In genomic region chr2:68088950-68089349, GRCh38 we compare ENCODE assay signal across 32 cellular contexts. TPM values are rescaled to one million over a fixed set of nuclear protein-coding genes. Genes with fewer than 3 reads are reported as not detected.
DNase-seq lines count a peak whose midpoint lies in the region; ATAC-seq, FAIRE-seq and TF ChIP-seq lines count a peak whose summit lies in the region.
"Had no signal": no experiment of that assay in that cellular context is flagged by ENCODE, and none has a peak within 500 bp of the region (broad histone marks: within the 10 kb centered on the region; RNA-seq: fewer than 3 reads in every experiment).

No MANE protein-coding gene starts in this region.

- CTCF ChIA-PET in A549 (lab: Yijun Ruan, JAX) (interaction anchor here (1.3 kb wide), 1 partner anchor 136 kb away, joined by 4 read pairs; no protein-coding TSS in a partner anchor), HEK293 (lab: Yijun Ruan, JAX) (interaction anchor here (0.6 to 0.9 kb wide), 2 partner anchors 33 to 540 kb away, joined by 3 read pairs; no protein-coding TSS in a partner anchor), OCI-LY7 (lab: Charles Lee; ENCODE audit: unreplicated experiment) (no interaction called here)

- H3K79me2 ChIP-seq in OCI-LY7 (ENCODE audit: insufficient read depth, low read depth, low read length): no peaks in the 10 kb centered on the region
- H3K79me2 ChIP-seq: parathyroid adenoma had no signal

- no TSS peak for BruUV-seq in OCI-LY7 (replicated peaks; lab: Mats Ljungman, UMichigan)

- FAIRE-seq in A549 (lab: Jason Lieb, UNC): peak; percentile 59
- FAIRE-seq: A204.1, colon, endothelial cell of umbilical vein, GM12892 had no signal

- intact Hi-C loops in OCI-LY7 (cut with micrococcal nuclease; ENCODE audit: unreplicated experiment): no loop called here

- no peak for DNase-seq in A549 (ENCODE audit: low read depth in 1 of 2, low spot score in 1 of 2)
- DNase-seq in OCI-LY7 (ENCODE audit: low spot score): no peak
- DNase-seq in fibroblast of mammary gland (ENCODE audit: low read depth): peak; percentile 16
- no peak for DNase-seq in stimulated activated CD4-positive, alpha-beta T cell treated with anti-CD3 and anti-CD28 coated beads, Interleukin-1b, Interleukin-23, amount 100 ng/mL, for 48 hours
- no peak for DNase-seq in nucleus accumbens (lab: John Stamatoyannopoulos, UW)
- no peak for DNase-seq in NCI-H128 (lab: John Stamatoyannopoulos, UW; ENCODE audit: unreplicated experiment)
- DNase-seq: activated CD8-positive, alpha-beta T cell treated with anti-CD3 and anti-CD28 coated beads, Interleukin-2, amount 10 ng/mL, durations not matched to agents 7 days and 5 days; activated effector memory CD4-positive, alpha-beta T cell treated with anti-CD3 and anti-CD28 coated beads, Interleukin-2, amount 50 U/mL, for 16 hours; activated naive CD8-positive, alpha-beta T cell treated with anti-CD3 and anti-CD28 coated beads for 36 hours; CD8-positive, alpha-beta memory T cell; DMS 273 treated with DMSO at 0.1 percent for 48 hours; immature natural killer cell; Kasumi-1; NCI-H446; PC-9; T-helper 17 cell had no signal

- H4K20me1 ChIP-seq in OCI-LY7 (ENCODE audit: insufficient read depth, low read length): no peaks in the 10 kb centered on the region

- POLR2A ChIA-PET in A549 (lab: Yijun Ruan, JAX) (no interaction called here), HEK293 (lab: Yijun Ruan, JAX) (no interaction called here), OCI-LY7 (lab: Charles Lee) (interaction anchor here (0.6 to 1.8 kb wide), 6 partner anchors 9 to 27 kb away, joined by 3 to 6 read pairs (median 4); no protein-coding TSS in a partner anchor)

- WGBS in A549 (ENCODE audit: missing lambda C conversion rate): 46% methylated on average over 2 of the region's 2 CpGs

- H3K36me3 ChIP-seq in HEK293 (ENCODE audit: control insufficient read depth in 2 of 2, insufficient read depth in 1 of 2, low read length in 2 of 2): no peaks in the 10 kb centered on the region
- no peaks in the 10 kb centered on the region; the same call in 1 of the 2 replicates for H3K36me3 ChIP-seq in OCI-LY7 (ENCODE audit: insufficient read depth, low read length)
- H3K36me3 ChIP-seq: ascending aorta, cardiac muscle cell, HAP-1, neural progenitor cell, right atrium auricular region, thoracic aorta had no signal

- H3K9me3 ChIP-seq in A549: no peaks in the 10 kb centered on the region
- no peaks in the 10 kb centered on the region for H3K9me3 ChIP-seq in HEK293 (ENCODE audit: control insufficient read depth, insufficient read depth, low read depth, low read length)
- H3K9me3 ChIP-seq in OCI-LY7 (ENCODE audit: low read length): no peaks in the 10 kb centered on the region
- H3K9me3 ChIP-seq: ascending aorta, HAP-1, right atrium auricular region, thoracic aorta had no signal

- H3K27ac ChIP-seq in A549 (no peak overlapping the region), HEK293 (ENCODE audit: extremely low read depth, low read depth, low read length) (no peak overlapping the region), OCI-LY7 (ENCODE audit: low read depth, low read length, poor library complexity, severe bottlenecking) (no peak overlapping the region)
- H3K27ac ChIP-seq: ascending aorta, cardiac muscle cell, neural progenitor cell, parathyroid adenoma, PC-9, right atrium auricular region, thoracic aorta had no signal

- no peak for TF ChIP-seq EP300 in A549 (IDR thresholded peaks at IDR 0.05)

- H3K4me2 ChIP-seq in A549: no peak overlapping the region
- no peak overlapping the region for H3K4me2 ChIP-seq in OCI-LY7 (ENCODE audit: low read length)
- H3K4me2 ChIP-seq: neural progenitor cell, PC-9, smooth muscle cell had no signal

- TF ChIP-seq POLR2A in A549 (IDR thresholded peaks at IDR 0.05; ENCODE audit: low read length): no peak

- no peaks in the 10 kb centered on the region; the same call in 1 of the 2 replicates for H3K9me2 ChIP-seq in OCI-LY7 (ENCODE audit: insufficient read depth, low read length)

- ATAC-seq in A549: no peak
- no peak for ATAC-seq in HG03159 (IDR thresholded peaks at IDR 0.05; ENCODE audit: unreplicated experiment)
- ATAC-seq: activated CD8-positive, alpha-beta T cell treated with anti-CD3 and anti-CD28 coated beads, Interleukin-2, amount 10 ng/mL, durations not matched to agents 7 days and 5 days; Right ventricle myocardium inferior; SK-N-SH treated with all-trans-retinoic acid at 6 μM for 48 hours had no signal

- no peaks in the 10 kb centered on the region for H3K4me1 ChIP-seq in A549
- H3K4me1 ChIP-seq in HEK293 (ENCODE audit: control insufficient read depth, insufficient read depth, low read length): no peaks in the 10 kb centered on the region
- peaks cover 28% of the 10 kb centered on the region for H3K4me1 ChIP-seq in OCI-LY7 (ENCODE audit: insufficient read depth, low read length, poor library complexity, severe bottlenecking)
- H3K4me1 ChIP-seq: ascending aorta, HAP-1, neural progenitor cell, parathyroid adenoma, right atrium auricular region had no signal

- TF ChIP-seq CTCF in A549 (IDR thresholded peaks at IDR 0.05) (no peak), HEK293 (tag by site-specific recombination; IDR thresholded peaks at IDR 0.05) (no peak), OCI-LY7 (conservative IDR thresholded peaks at IDR 0.05; ENCODE audit: low read length) (no peak), fibroblast of mammary gland (conservative IDR thresholded peaks at IDR 0.05; ENCODE audit: control insufficient read depth, insufficient read depth, low read depth, low read length) (no peak)

- TF ChIP-seq RAD21 in A549 (conservative IDR thresholded peaks at IDR 0.05 in 1 of 2, IDR thresholded peaks at IDR 0.05 in 1 of 2): no peak

- H2AFZ ChIP-seq in OCI-LY7 (ENCODE audit: low read length): peak overlapping the region; percentile 33; the same call in 1 of the 2 replicates
- H2AFZ ChIP-seq: neural progenitor cell, parathyroid adenoma, PC-9 had no signal

- H3K4me3 ChIP-seq in A549: no peak overlapping the region
- H3K4me3 ChIP-seq in HEK293 (ENCODE audit: low read depth, low read length): no peak overlapping the region
- no peak overlapping the region for H3K4me3 ChIP-seq in OCI-LY7 (ENCODE audit: low read depth, low read length, poor library complexity, severe bottlenecking)
- no peak overlapping the region for H3K4me3 ChIP-seq in fibroblast of mammary gland (ENCODE audit: control insufficient read depth, low read depth, low read length)
- H3K4me3 ChIP-seq: ascending aorta, cardiac muscle cell, HAP-1, neural progenitor cell, PC-9, right atrium auricular region, smooth muscle cell, thoracic aorta had no signal

TF ChIP-seq in A549, 52 proteins besides CTCF, POLR2A, EP300 and RAD21 (continues in another document):
- TF ChIP-seq EHMT2 (IDR thresholded peaks at IDR 0.05; ENCODE audit: low read depth) (no peak), HMGXB4 (CRISPR knock-in tag; IDR thresholded peaks at IDR 0.05; ENCODE audit: borderline replicate concordance) (no peak), NFE2L2 (conservative IDR thresholded peaks at IDR 0.05; ENCODE audit: low read length) (no peak), ZC3H11A (IDR thresholded peaks at IDR 0.05) (no peak), NR3C1 (IDR thresholded peaks at IDR 0.05) (no peak), NPAS2 (CRISPR knock-in tag; IDR thresholded peaks at IDR 0.05; ENCODE audit: borderline replicate concordance) (no peak)

TF ChIP-seq in HEK293, 187 proteins besides CTCF, POLR2A, EP300 and RAD21:
- TF ChIP-seq SP7 (tag by site-specific recombination; IDR thresholded peaks at IDR 0.05): 0 out of 2 replicates have a peak, but pooled peaks have one; percentile 50
- TF ChIP-seq KLF10 (tag by site-specific recombination; IDR thresholded peaks at IDR 0.05): no peak

RNA-seq across cellular contexts. Expression of gene C1D, which starts 26.1 kb away (rescaled TPM):
- polyA plus RNA-seq in A549 (2011; rRNA removed): 42.0 and 89.1 TPM in 2 replicates
- polyA plus RNA-seq in A549 (2012; cell fraction: cytosol; rRNA removed): 16.1 and 21.6 TPM in 2 replicates
- polyA plus RNA-seq in A549 (2012; cell fraction: nucleus; rRNA removed): 3.2 and 5.3 TPM in 2 replicates
- polyA plus RNA-seq in A549 (2017; fragmentation: RNase III; extraction: RNeasy Plus Mini Kit Qiagen cat#74134 plus additional on column Dnase treatment): 57.5 to 69.8 TPM (median 62.5 TPM) in 3 replicates
- 4.1 and 4.2 TPM in 2 replicates for polyA minus RNA-seq in A549 (2011; rRNA and poly(A)+ RNA removed)
- 19.1 and 30.1 TPM in 2 replicates for total RNA-seq in OCI-LY7 (2014; rRNA removed; shearing (Covaris generic))
- 36.3 and 37.9 TPM in 2 replicates for total RNA-seq in OCI-LY7 (2022)
- total RNA-seq: ascending aorta had no signal
